In the genomic region with DNA sequence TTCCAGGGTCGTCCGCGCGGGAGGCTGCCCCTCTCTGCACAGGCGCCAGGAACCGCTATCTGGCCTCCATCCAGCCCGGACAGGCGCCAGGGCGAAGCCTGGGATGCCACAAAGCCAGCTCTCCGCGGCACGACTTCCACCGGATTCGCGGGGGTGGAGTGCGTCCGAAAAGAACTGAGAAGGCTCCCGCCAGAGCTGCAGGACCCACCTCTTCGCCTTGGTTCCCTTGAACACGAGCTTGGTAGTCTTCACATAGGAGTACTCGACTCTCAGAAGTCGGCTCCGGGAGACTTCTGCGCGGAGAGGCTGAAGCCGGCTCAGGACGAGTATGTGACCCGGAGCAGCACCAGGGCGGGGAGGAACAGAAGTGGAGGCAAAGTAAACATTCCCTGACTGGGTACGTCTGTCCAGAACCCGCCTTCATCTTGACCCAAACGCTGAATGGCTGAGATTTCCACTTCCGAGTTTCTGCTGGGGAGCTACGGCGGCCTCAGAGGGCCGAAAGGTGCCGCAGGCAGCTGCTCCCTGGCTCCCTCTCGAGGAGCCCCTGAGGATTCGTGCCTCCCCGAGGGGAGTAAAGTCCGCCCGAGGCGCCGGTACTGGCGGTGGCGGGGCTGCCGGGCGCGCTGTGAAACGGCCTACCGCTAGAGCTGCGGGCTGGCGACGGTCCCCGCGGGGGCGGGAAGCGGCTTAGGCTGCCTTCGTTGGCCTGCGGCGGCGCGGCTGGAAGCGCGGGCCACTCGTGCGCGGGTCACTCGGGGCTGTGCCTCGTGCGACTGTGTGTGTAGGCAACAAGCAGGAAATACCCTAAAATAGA, we compare ENCODE assay signal across 8 cellular contexts.
DNase-seq lines count a peak whose midpoint lies in the region; ATAC-seq lines count a peak whose summit lies in the region.
"Not testable (repeated sequence)": the region's sequence is repeated elsewhere in the genome, so short reads cannot be mapped to it uniquely, and the experiment has no call there.

No MANE protein-coding gene starts in this region.

- CTCF ChIA-PET in T-cell (lab: Charles Lee), result interaction anchor here in 1 of 2 donors (0.9 kb wide), 1 partner anchor 9 kb away, joined by 3 read pairs; no protein-coding TSS in a partner anchor

- H3K36me3 Mint-ChIP-seq in CD4-positive, CD25-positive, alpha-beta regulatory T cell; T-cell: not testable (repeated sequence)

- not testable (repeated sequence) for H3K4me1 ChIP-seq in CD4-positive, CD25-positive, alpha-beta regulatory T cell (ENCODE audit: control insufficient read depth, insufficient read depth, low read length, poor library complexity, severe bottlenecking)

- H3K4me1 Mint-ChIP-seq in CD4-positive, CD25-positive, alpha-beta regulatory T cell, result peaks cover 15 to 48% (median 28%) of the 10 kb centered on the region in 4 donors
- H3K4me1 Mint-ChIP-seq in T-cell, result peaks cover 38 to 45% (median 42%) of the 10 kb centered on the region in 3 donors

- H3K9me3 ChIP-seq in CD4-positive, CD25-positive, alpha-beta regulatory T cell (ENCODE audit: control insufficient read depth in 2 of 2, low read length in 2 of 2), result not testable (repeated sequence)

- peak overlapping the region; percentile 80 for H3K4me3 ChIP-seq in CD4-positive, CD25-positive, alpha-beta regulatory T cell (ENCODE audit: low read depth, low read length)

- peak overlapping the region; percentile 89 to 99 (median 94) for H3K4me3 Mint-ChIP-seq in CD4-positive, CD25-positive, alpha-beta regulatory T cell
- peak overlapping the region; percentile 96 to 98 (median 97) for H3K4me3 Mint-ChIP-seq in T-cell

- H3K27me3 Mint-ChIP-seq in CD4-positive, CD25-positive, alpha-beta regulatory T cell; T-cell: not testable (repeated sequence)

- peak; percentile 69 to 90 (median 70) for DNase-seq in CD4-positive, CD25-positive, alpha-beta regulatory T cell
- peak; percentile 59 to 82 (median 74) for DNase-seq in T-cell
- peak; percentile 30 for DNase-seq in activated naive CD8-positive, alpha-beta T cell treated with anti-CD3 and anti-CD28 coated beads, Interleukin-2, amount 50 U/mL, for 16 hours (ENCODE audit: low read depth, low spot score)
- peak; percentile 85 for DNase-seq in foreskin melanocyte
- peak; percentile 90 for DNase-seq in myocyte (ENCODE audit: low read depth)
- DNase-seq in stimulated activated CD8-positive, alpha-beta memory T cell treated with anti-CD3 and anti-CD28 coated beads, Interleukin-15, amount 100 ng/mL, for 48 hours (ENCODE audit: low read depth in 2 of 2), result peak; percentile 65 to 78

- POLR2A ChIA-PET in T-cell (lab: Charles Lee), result not testable (repeated sequence)

- H3K27me3 ChIP-seq in CD4-positive, CD25-positive, alpha-beta regulatory T cell (ENCODE audit: control insufficient read depth, insufficient read depth, low read length), result not testable (repeated sequence)

- not testable (repeated sequence) for H3K36me3 ChIP-seq in CD4-positive, CD25-positive, alpha-beta regulatory T cell (ENCODE audit: control insufficient read depth, insufficient read depth, low read length)

- H3K9me3 Mint-ChIP-seq in CD4-positive, CD25-positive, alpha-beta regulatory T cell, result not testable (repeated sequence)
- peaks cover 0 to 14% (median 4%) of the 10 kb centered on the region in 3 donors for H3K9me3 Mint-ChIP-seq in T-cell

- peak overlapping the region; percentile 61 for H3K27ac ChIP-seq in CD4-positive, CD25-positive, alpha-beta regulatory T cell (ENCODE audit: insufficient read depth, low read length, poor library complexity, severe bottlenecking)

- peak; percentile 95 to 96 for ATAC-seq in CD4-positive, CD25-positive, alpha-beta regulatory T cell (ENCODE audit: low read depth in 2 of 2)
- peak; percentile 99 for ATAC-seq in GM19397 (IDR thresholded peaks at IDR 0.05; ENCODE audit: unreplicated experiment)
- peak; percentile 99 for ATAC-seq in HG03159 (IDR thresholded peaks at IDR 0.05; ENCODE audit: unreplicated experiment)
- ATAC-seq in T-cell (replicated peaks in 1 of 4), result peak; percentile 93 to 99 (median 96)

- peak overlapping the region; percentile 75 to 94 (median 89) for H3K27ac Mint-ChIP-seq in CD4-positive, CD25-positive, alpha-beta regulatory T cell
- peak overlapping the region; percentile 95 for H3K27ac Mint-ChIP-seq in T-cell

Comparison
In these comparisons a context has a peak if more than half of its experiments do, and no peak if none do; other contexts are left out.
1. Peak in every context shown above with its lines: DNase-seq, ATAC-seq, H3K4me3 ChIP-seq and H3K27ac ChIP-seq.
2. DNase-seq: peak in every context shown above with its lines; median percentile 90 in myocyte; 85 in foreskin melanocyte; 74 in T-cell; 72 in stimulated activated CD8-positive, alpha-beta memory T cell treated with anti-CD3 and anti-CD28 coated beads, Interleukin-15, amount 100 ng/mL, for 48 hours; 70 in CD4-positive, CD25-positive, alpha-beta regulatory T cell; 30 in activated naive CD8-positive, alpha-beta T cell treated with anti-CD3 and anti-CD28 coated beads, Interleukin-2, amount 50 U/mL, for 16 hours.